In the genomic region with DNA sequence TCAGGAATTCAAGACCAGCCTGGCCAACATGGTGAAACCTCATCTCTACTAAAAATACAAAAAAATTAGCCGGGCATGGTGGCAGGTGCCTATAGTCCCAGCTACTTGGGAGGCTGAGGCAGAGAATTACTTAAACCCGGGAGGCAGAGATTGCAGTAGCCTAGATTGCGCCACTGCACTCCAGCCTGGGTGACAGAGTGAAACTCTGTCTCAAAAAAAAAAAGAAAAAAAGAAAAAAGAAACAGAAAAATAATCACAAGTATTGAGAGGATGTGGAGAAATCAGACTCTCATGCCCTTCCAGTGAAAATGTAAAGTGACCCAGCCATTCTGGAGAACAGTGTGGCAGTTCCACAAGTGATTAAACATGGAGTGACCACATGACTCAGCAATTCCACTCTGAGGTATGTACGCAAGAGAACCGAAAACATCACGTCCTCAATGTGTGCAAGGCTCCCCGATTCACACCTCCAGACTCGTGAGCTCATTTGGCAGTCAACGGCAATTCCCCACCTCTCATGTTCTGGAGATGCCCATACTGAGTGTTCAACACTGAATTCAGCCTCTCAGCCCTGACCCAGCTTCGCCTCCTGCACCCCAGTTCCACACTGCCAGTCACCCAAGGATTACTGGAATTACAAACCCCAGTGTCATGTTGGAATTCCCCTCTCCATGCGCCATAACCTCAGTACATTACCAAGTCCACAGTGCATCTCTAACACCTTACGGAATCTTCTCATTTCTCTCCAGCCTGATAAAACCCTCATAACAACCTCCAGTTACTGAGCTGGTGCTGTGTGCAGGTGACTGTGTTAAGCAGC, we compare ENCODE assay signal across 8 cellular contexts. TPM values are rescaled to one million over a fixed set of nuclear protein-coding genes. Genes with fewer than 3 reads are reported as not detected.
DNase-seq lines count a peak whose midpoint lies in the region; ATAC-seq, FAIRE-seq and TF ChIP-seq lines count a peak whose summit lies in the region.

No MANE protein-coding gene starts in this region.

- H3K4me1 Mint-ChIP-seq in T-helper 17 cell, result peaks cover 29% of the 10 kb centered on the region

- ATAC-seq in T-helper 17 cell (peak; percentile 23), left ventricle myocardium superior (peak; percentile 86)

- no peaks in the 10 kb centered on the region for H3K4me1 ChIP-seq in adrenal gland (replicated peaks in 1 of 2)

- TF ChIP-seq POLR2A in erythroblast (IDR thresholded peaks at IDR 0.05; ENCODE audit: low read length), result no peak
- TF ChIP-seq POLR2A in adrenal gland (IDR thresholded peaks at IDR 0.05), result no peak

- WGBS in adrenal gland, 4 donors, result 82 to 88% (median 85%) methylated on average over 12 of the region's 12 CpGs

- no peaks in the 10 kb centered on the region for H3K9me3 ChIP-seq in T-helper 17 cell (ENCODE audit: control insufficient read depth, low read length, poor library complexity, severe bottlenecking)
- no peaks in the 10 kb centered on the region for H3K9me3 ChIP-seq in adrenal gland (replicated peaks in 1 of 3)

- no peaks in the 10 kb centered on the region for H3K27me3 ChIP-seq in adrenal gland

- peaks cover 0 to 15% of the 10 kb centered on the region in 2 donors for H3K36me3 ChIP-seq in adrenal gland (replicated peaks in 1 of 2)

- H3K4me3 Mint-ChIP-seq in T-helper 17 cell, result no peak overlapping the region

- in situ Hi-C loops in GM13977 (cut with MboI; ENCODE audit: low pct_unique_long_range_greater_than_20kb, low sequenced_read_pairs, unreplicated experiment), result no loop called here

- intact Hi-C loops in left ventricle myocardium superior (cut with micrococcal nuclease), result no loop called here
- intact Hi-C loops in adrenal gland (cut with DNase I), result loop anchor here in 1 of 2 donors (10.0 kb wide), 1 partner anchor 255 kb away; no protein-coding TSS in a partner anchor

- no peak for TF ChIP-seq CTCF in GM13977 (IDR thresholded peaks at IDR 0.05; ENCODE audit: extremely low read depth, insufficient read depth, missing control alignments)
- no peak for TF ChIP-seq CTCF in adrenal gland (IDR thresholded peaks at IDR 0.05)

- no peaks in the 10 kb centered on the region for H3K27me3 Mint-ChIP-seq in T-helper 17 cell

- FAIRE-seq in frontal cortex (lab: Jason Lieb, UNC), result no peak

- peak overlapping the region; percentile 53 for H3K27ac Mint-ChIP-seq in T-helper 17 cell

- peaks cover 3% of the 10 kb centered on the region for H3K36me3 Mint-ChIP-seq in T-helper 17 cell (ENCODE audit: low read depth)

- peak; percentile 66 for DNase-seq in GM13977 (ENCODE audit: low spot score)
- peak; percentile 52 for DNase-seq in H4 (ENCODE audit: low spot score)
- DNase-seq in T-helper 17 cell, result no peak
- no peak for DNase-seq in left ventricle myocardium superior
- DNase-seq in C1 segment of cervical spinal cord (lab: John Stamatoyannopoulos, UW), result no peak
- no peak for DNase-seq in erythroblast (lab: John Stamatoyannopoulos, UW)
- DNase-seq in frontal cortex (ENCODE audit: low spot score in 2 of 2), result no peak
- DNase-seq in adrenal gland, result no peak

- no peak overlapping the region for H3K4me3 ChIP-seq in adrenal gland

- no peak overlapping the region for H3K27ac ChIP-seq in adrenal gland

RNA-seq across cellular contexts. Expression of gene ACOX3, which starts 21.1 kb away (rescaled TPM):
- 19.3 and 23.4 TPM in 2 replicates for total RNA-seq in H4 (2014; rRNA removed; shearing (Covaris generic))
- total RNA-seq in T-helper 17 cell (10 to 100 TPM in 1 of 2 donors, 1 to 10 TPM in 1; 9.6 to 11.3 TPM), left ventricle myocardium superior (25.8 TPM), frontal cortex (26.1 TPM), adrenal gland (10 to 100 TPM; 24.3 to 44.2 (median 26.3) TPM)
- 10 to 100 TPM; 10.4 to 29.4 (median 27.3) TPM for polyA plus RNA-seq in adrenal gland

RNA-seq across cellular contexts. Expression of gene TRMT44, which starts 21.1 kb away (rescaled TPM):
- total RNA-seq in H4 (2014; rRNA removed; shearing (Covaris generic)), result 9.4 and 9.6 TPM in 2 replicates
- total RNA-seq in T-helper 17 cell (10 to 100 TPM; 20.4 to 32.7 TPM), left ventricle myocardium superior (8.4 TPM), frontal cortex (11.8 TPM), adrenal gland (10 to 100 TPM; 10.5 to 26.2 (median 14.9) TPM)
- polyA plus RNA-seq in adrenal gland, result 10 to 100 TPM in 1 of 3 donors, 1 to 10 TPM in 2; 6.0 to 12.9 (median 9.9) TPM

Comparison
In these comparisons a context has a peak if more than half of its experiments do, and no peak if none do; other contexts are left out.
1. DNase-seq: peak in GM13977 (single experiment) and H4 (single experiment); none in T-helper 17 cell (0 of 3), left ventricle myocardium superior (single experiment), C1 segment of cervical spinal cord (0 of 14), erythroblast (0 of 2), frontal cortex (0 of 2) and adrenal gland (0 of 7).